1 cellular context compared by ENCODE assay signal in the genomic region with DNA sequence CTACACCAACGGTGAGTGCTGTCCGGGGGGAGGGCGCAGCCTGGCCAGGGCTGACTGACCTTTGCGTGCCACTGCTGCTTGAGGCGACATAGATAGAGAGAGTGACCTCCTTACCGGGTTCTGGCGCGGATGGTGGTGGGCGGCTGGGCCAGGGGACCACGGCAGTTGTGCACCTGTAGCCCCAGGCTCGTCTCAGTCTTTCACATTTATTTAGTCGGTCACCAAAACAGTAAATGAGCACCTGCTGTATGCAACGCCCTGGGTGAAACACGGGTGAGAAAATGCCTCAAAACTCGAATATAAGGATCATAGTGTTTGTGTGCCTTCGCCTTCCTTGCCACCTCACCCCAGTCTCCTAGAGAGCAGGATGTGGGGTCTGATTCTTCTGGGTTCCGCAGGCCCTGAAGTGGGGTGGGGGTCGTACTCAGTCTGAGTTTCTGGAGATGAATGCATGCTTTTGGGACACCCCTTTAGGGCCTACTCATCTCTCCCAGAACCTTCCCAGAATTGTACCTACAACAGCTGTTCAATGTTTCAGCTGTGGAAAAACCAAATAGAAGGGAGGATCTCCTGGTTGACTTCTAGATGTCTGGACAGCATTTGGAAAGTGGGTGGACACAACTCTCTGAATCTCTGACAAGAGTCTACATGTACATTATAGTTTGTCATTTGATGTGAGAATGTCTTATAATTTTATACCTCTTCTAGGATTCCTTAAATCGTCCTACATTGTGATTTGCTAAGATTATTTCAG.
TF ChIP-seq lines count a peak whose summit lies in the region.

No MANE protein-coding gene starts in this region.

TF ChIP-seq in IMR-90, 13 proteins besides CTCF, POLR2A, EP300 and RAD21 (continued from another document):
- TF ChIP-seq, protein P1, sequence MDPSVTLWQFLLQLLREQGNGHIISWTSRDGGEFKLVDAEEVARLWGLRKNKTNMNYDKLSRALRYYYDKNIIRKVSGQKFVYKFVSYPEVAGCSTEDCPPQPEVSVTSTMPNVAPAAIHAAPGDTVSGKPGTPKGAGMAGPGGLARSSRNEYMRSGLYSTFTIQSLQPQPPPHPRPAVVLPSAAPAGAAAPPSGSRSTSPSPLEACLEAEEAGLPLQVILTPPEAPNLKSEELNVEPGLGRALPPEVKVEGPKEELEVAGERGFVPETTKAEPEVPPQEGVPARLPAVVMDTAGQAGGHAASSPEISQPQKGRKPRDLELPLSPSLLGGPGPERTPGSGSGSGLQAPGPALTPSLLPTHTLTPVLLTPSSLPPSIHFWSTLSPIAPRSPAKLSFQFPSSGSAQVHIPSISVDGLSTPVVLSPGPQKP (IDR thresholded peaks at IDR 0.05; ENCODE audit: borderline replicate concordance, low read depth, low read length), result no peak
- TF ChIP-seq BHLHE40 (IDR thresholded peaks at IDR 0.05; ENCODE audit: low read depth, low read length), result no peak
